In genomic region chr15:89317188-89317720, GRCh38 we compare ENCODE assay signal across 1 cellular context.
TF ChIP-seq lines count a peak whose summit lies in the region.

No MANE protein-coding gene starts in this region.

TF ChIP-seq in endothelial cell of umbilical vein, 7 proteins besides CTCF, POLR2A, EP300 and RAD21:
- TF ChIP-seq MAX (IDR thresholded peaks at IDR 0.05; ENCODE audit: insufficient read depth, insufficient read length) (no peak), POLR2AphosphoS5 (IDR thresholded peaks at IDR 0.05; ENCODE audit: insufficient read depth, low read depth, low read length) (peak; percentile 20)
TF ChIP-seq in endothelial cell of umbilical vein: peak in this region for 1.
